9 cellular contexts compared by ENCODE assay signal in genomic region chr19:39502640-39503417, GRCh38. TPM values are rescaled to one million over a fixed set of nuclear protein-coding genes. Genes with fewer than 3 reads are reported as not detected.
DNase-seq lines count a peak whose midpoint lies in the region; ATAC-seq and TF ChIP-seq lines count a peak whose summit lies in the region.
"Had no signal": no experiment of that assay in that cellular context is flagged by ENCODE, and none has a peak within 500 bp of the region (broad histone marks: within the 10 kb centered on the region; RNA-seq: fewer than 3 reads in every experiment).

No MANE protein-coding gene starts in this region.

- H3K14ac ChIP-seq in neuronal stem cell (ENCODE audit: low read length) = no peak overlapping the region

- peak; percentile 95 for DNase-seq in GM10266 (ENCODE audit: extremely low spot score)
- DNase-seq in NOMO-1 (lab: John Stamatoyannopoulos, UW; ENCODE audit: unreplicated experiment in 2 of 2) = peak; percentile 49 to 68
- peak; percentile 31 for DNase-seq in activated CD8-positive, alpha-beta memory T cell treated with anti-CD3 and anti-CD28 coated beads, Interleukin-2, amount 50 U/mL, for 24 hours (ENCODE audit: extremely low read depth)
- DNase-seq in epithelial cell of esophagus (ENCODE audit: low read depth) = peak; percentile 78
- peak; percentile 59 for DNase-seq in neuronal stem cell (ENCODE audit: low spot score)
- DNase-seq in tibial nerve (ENCODE audit: low spot score in 2 of 2) = no peak

- no peak overlapping the region for H2BK12ac ChIP-seq in neuronal stem cell (ENCODE audit: low read length)

- no peak for ATAC-seq in GM19035 (IDR thresholded peaks at IDR 0.05; ENCODE audit: unreplicated experiment)
- no peak for ATAC-seq in HG02642 (IDR thresholded peaks at IDR 0.05; ENCODE audit: poor library complexity, unreplicated experiment)

- no peaks in the 10 kb centered on the region for H3K36me3 ChIP-seq in neuronal stem cell (replicated peaks in 1 of 2; ENCODE audit: control insufficient read depth in 2 of 2, insufficient read depth in 2 of 2, low read length in 2 of 2)
- no peaks in the 10 kb centered on the region for H3K36me3 ChIP-seq in tibial nerve
- H3K36me3 ChIP-seq: SJSA1 had no signal

- H3K27ac ChIP-seq in neuronal stem cell (replicated peaks; ENCODE audit: low read length) (no peak overlapping the region), tibial nerve (no peak overlapping the region)
- H3K27ac ChIP-seq: SJSA1 had no signal

- H3K79me1 ChIP-seq in neuronal stem cell (ENCODE audit: low read depth, low read length) = no peaks in the 10 kb centered on the region

- H2AFZ ChIP-seq in neuronal stem cell (ENCODE audit: low read length) = peak overlapping the region; percentile 93

- peak overlapping the region; percentile 84 for H3K18ac ChIP-seq in neuronal stem cell (ENCODE audit: low read length)

- H3K4me3 ChIP-seq in epithelial cell of esophagus (ENCODE audit: low read length) (no peak overlapping the region), neuronal stem cell (ENCODE audit: low read length in 2 of 2) (no peak overlapping the region), tibial nerve (peak overlapping the region in 1 of 4 donors; percentile 1)
- H3K4me3 ChIP-seq: SJSA1 had no signal

- no peak overlapping the region for H3K4ac ChIP-seq in neuronal stem cell (ENCODE audit: low read length)

- no CpG with 5 or more reads among the region's 69 CpGs for WGBS in neuronal stem cell (ENCODE audit: extremely low coverage in 2 of 2, insufficient read length in 2 of 2, insufficient replicate concordance in 1 of 2), 2 donors
- 28 to 34% methylated on average over 16 to 27 of the region's 69 CpGs for WGBS in tibial nerve, 2 donors

- TF ChIP-seq POLR2A in tibial nerve (IDR thresholded peaks at IDR 0.05) = no peak

- TF ChIP-seq CTCF in GM10266 (IDR thresholded peaks at IDR 0.05; ENCODE audit: control insufficient read depth, insufficient read depth, low read depth, missing control alignments) (peak; percentile 89), epithelial cell of esophagus (IDR thresholded peaks at IDR 0.05; ENCODE audit: insufficient read depth, low read depth, low read length, missing control alignments) (peak; percentile 40), tibial nerve (IDR thresholded peaks at IDR 0.05) (peak; percentile 60 to 84 (median 75))

- H3K9ac ChIP-seq in neuronal stem cell (ENCODE audit: low read depth, low read length, poor library complexity) = no peak overlapping the region

- H4K91ac ChIP-seq in neuronal stem cell (ENCODE audit: low read depth, low read length, poor library complexity) = no peak overlapping the region

- H2BK5ac ChIP-seq in neuronal stem cell (ENCODE audit: low read length) = no peak overlapping the region

- H3K9me3 ChIP-seq in neuronal stem cell (replicated peaks in 1 of 2; ENCODE audit: control insufficient read depth in 2 of 2, insufficient read depth in 1 of 2, low read depth in 1 of 2, low read length in 2 of 2) = peaks cover 0 to 10% of the 10 kb centered on the region in 2 donors
- H3K9me3 ChIP-seq in tibial nerve = peaks cover 0 to 3% (median 0%) of the 10 kb centered on the region in 4 donors

- TF ChIP-seq EP300 in tibial nerve (IDR thresholded peaks at IDR 0.05) = no peak

- peak overlapping the region; percentile 30 for H2AK5ac ChIP-seq in neuronal stem cell (ENCODE audit: low read depth, low read length)

- no peak overlapping the region for H4K8ac ChIP-seq in neuronal stem cell (ENCODE audit: low read depth, low read length)

- no peak overlapping the region for H2BK15ac ChIP-seq in neuronal stem cell (ENCODE audit: low read length)

- no peak overlapping the region for H3K23ac ChIP-seq in neuronal stem cell (ENCODE audit: low read depth, low read length, poor library complexity)

- H2BK120ac ChIP-seq in neuronal stem cell (ENCODE audit: low read depth, low read length) = no peak overlapping the region

- H3K4me1 ChIP-seq in neuronal stem cell (ENCODE audit: control insufficient read depth in 2 of 2, insufficient read depth in 1 of 2, low read depth in 1 of 2, low read length in 2 of 2) (peaks cover 7 to 9% of the 10 kb centered on the region in 2 donors), tibial nerve (peaks cover 0 to 36% (median 11%) of the 10 kb centered on the region in 4 donors)

- H3K27me3 ChIP-seq in neuronal stem cell (ENCODE audit: control insufficient read depth in 3 of 3, insufficient read depth in 3 of 3, low read depth in 1 of 3, low read length in 3 of 3) (peaks cover 21 to 82% (median 63%) of the 10 kb centered on the region in 3 experiments), tibial nerve (peaks cover 0 to 88% of the 10 kb centered on the region in 2 donors)

- no peak overlapping the region for H3K4me2 ChIP-seq in neuronal stem cell (ENCODE audit: insufficient read depth, low read length, poor library complexity, severe bottlenecking)

RNA-seq across cellular contexts. Expression of gene DLL3, which starts 4.1 kb away (rescaled TPM):
- 4.0 TPM for polyA plus RNA-seq in neuronal stem cell (2013, experiment 1 of 2)
- polyA plus RNA-seq in neuronal stem cell (2013, experiment 2 of 2) = 4.0 TPM
- not detected for total RNA-seq in tibial nerve

RNA-seq across cellular contexts. Expression of gene SELENOV, which starts 12.1 kb away (rescaled TPM):
- polyA plus RNA-seq in neuronal stem cell (2013, experiment 1 of 2) = 4.2 TPM
- 4.3 TPM for polyA plus RNA-seq in neuronal stem cell (2013, experiment 2 of 2)
- not detected for total RNA-seq in tibial nerve
- total RNA-seq: SJSA1 had no signal

RNA-seq across cellular contexts. Expression of gene TIMM50, which starts 22.2 kb away (rescaled TPM):
- polyA plus RNA-seq in neuronal stem cell (2013, experiment 1 of 2) = 67.0 TPM
- polyA plus RNA-seq in neuronal stem cell (2013, experiment 2 of 2) = 62.8 TPM
- total RNA-seq in tibial nerve = 10 to 100 TPM; 38.4 to 65.5 (median 55.4) TPM

RNA-seq across cellular contexts. Expression of gene EID2B, which starts 29.8 kb away (rescaled TPM):
- 9.6 TPM for polyA plus RNA-seq in neuronal stem cell (2013, experiment 1 of 2)
- 10.4 TPM for polyA plus RNA-seq in neuronal stem cell (2013, experiment 2 of 2)
- total RNA-seq in tibial nerve = 10 to 100 TPM in 1 of 4 donors, 1 to 10 TPM in 3; 3.0 to 10.2 (median 7.0) TPM

RNA-seq across cellular contexts. Expression of gene EID2, which starts 37.1 kb away (rescaled TPM):
- 27.4 TPM for polyA plus RNA-seq in neuronal stem cell (2013, experiment 1 of 2)
- 28.6 TPM for polyA plus RNA-seq in neuronal stem cell (2013, experiment 2 of 2)
- 10 to 100 TPM; 14.0 to 27.3 (median 23.4) TPM for total RNA-seq in tibial nerve

Comparison
In these comparisons a context has a peak if more than half of its experiments do, and no peak if none do; other contexts are left out.
1. DNase-seq: peak in GM10266 (single experiment), NOMO-1 (2 of 2), activated CD8-positive, alpha-beta memory T cell treated with anti-CD3 and anti-CD28 coated beads, Interleukin-2, amount 50 U/mL, for 24 hours (single experiment), epithelial cell of esophagus (single experiment) and neuronal stem cell (single experiment); none in tibial nerve (0 of 2).
2. Peak in every context shown above with its lines, with median percentiles within 50 percentile points of each other: CTCF ChIP-seq.